In the genomic region with DNA sequence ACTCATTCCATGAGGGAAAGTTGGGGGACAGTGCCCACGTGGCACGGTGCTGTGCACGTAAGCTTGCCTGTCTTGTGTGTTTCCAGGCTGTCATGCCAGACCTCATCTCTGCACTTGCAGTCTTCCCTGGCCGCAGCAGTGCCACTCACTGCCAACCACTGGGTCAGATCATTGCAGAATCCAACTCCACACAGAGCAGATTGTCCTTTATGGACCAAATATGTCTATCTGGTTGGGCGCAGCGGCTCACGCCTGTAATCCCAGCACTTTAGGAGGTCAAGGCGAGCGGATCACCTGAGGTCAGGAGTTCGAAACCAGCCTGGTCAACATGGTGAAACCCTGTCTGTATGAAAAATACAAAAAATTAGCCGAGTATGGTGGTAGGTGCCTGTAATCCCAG, we compare ENCODE assay signal across 26 cellular contexts. TPM values are rescaled to one million over a fixed set of nuclear protein-coding genes. Genes with fewer than 3 reads are reported as not detected.
A peak's percentile ranks its signal among the peaks of the same experiment; 100 is the strongest.
DNase-seq lines count a peak whose midpoint lies in the region; ATAC-seq, FAIRE-seq and TF ChIP-seq lines count a peak whose summit lies in the region.
"Had no signal": no experiment of that assay in that cellular context is flagged by ENCODE, and none has a peak within 500 bp of the region (broad histone marks: within the 10 kb centered on the region; RNA-seq: fewer than 3 reads in every experiment).

No MANE protein-coding gene starts in this region.

- TF ChIP-seq CTCF in CD4-positive, alpha-beta T cell (IDR thresholded peaks at IDR 0.05) = no peak
- TF ChIP-seq CTCF in kidney (IDR thresholded peaks at IDR 0.05; ENCODE audit: borderline replicate concordance, extremely low read depth, insufficient read depth) (no peak), neural crest cell (conservative IDR thresholded peaks at IDR 0.05) (no peak), SK-N-SH (IDR thresholded peaks at IDR 0.05) (no peak)

- no peaks in the 10 kb centered on the region for H3K36me3 Mint-ChIP-seq in activated naive CD4-positive, alpha-beta T cell treated with anti-CD3 and anti-CD28 coated beads, Interleukin-2, amount 50 U/mL, for 24 hours
- H3K36me3 Mint-ChIP-seq in CD4-positive, alpha-beta T cell (ENCODE audit: low read depth) = peaks cover 5% of the 10 kb centered on the region
- H3K36me3 Mint-ChIP-seq in neural crest cell (ENCODE audit: low read depth) = no peaks in the 10 kb centered on the region
- H3K36me3 Mint-ChIP-seq: CD4-positive, CD25-positive, alpha-beta regulatory T cell had no signal

- no peak for ATAC-seq in CD4-positive, alpha-beta T cell (ENCODE audit: poor library complexity)
- no peak for ATAC-seq in HG03460 (IDR thresholded peaks at IDR 0.05; ENCODE audit: unreplicated experiment)
- ATAC-seq: GM12878 had no signal

- POLR2A ChIA-PET in CD4-positive, alpha-beta T cell (lab: Charles Lee) = no interaction called here
- POLR2A ChIA-PET in SK-N-SH (lab: Yijun Ruan, JAX) = no interaction called here

- H3K36me3 ChIP-seq in kidney (ENCODE audit: control insufficient read depth in 1 of 2, insufficient read depth in 2 of 2, low read length in 2 of 2) (no peaks in the 10 kb centered on the region), SK-N-SH (replicated peaks in 1 of 2; ENCODE audit: control insufficient read depth in 1 of 2, insufficient read depth in 2 of 2, low read length in 1 of 2) (no peaks in the 10 kb centered on the region)
- H3K36me3 ChIP-seq: BLaER1 had no signal

- no peaks in the 10 kb centered on the region for H3K9me3 Mint-ChIP-seq in activated naive CD4-positive, alpha-beta T cell treated with anti-CD3 and anti-CD28 coated beads, Interleukin-2, amount 50 U/mL, for 24 hours
- no peaks in the 10 kb centered on the region for H3K9me3 Mint-ChIP-seq in CD4-positive, alpha-beta T cell
- no peaks in the 10 kb centered on the region for H3K9me3 Mint-ChIP-seq in neural crest cell
- H3K9me3 Mint-ChIP-seq: CD4-positive, CD25-positive, alpha-beta regulatory T cell; CD8-positive, alpha-beta memory T cell had no signal

- no peak overlapping the region for H2AFZ ChIP-seq in SK-N-SH (ENCODE audit: low read depth)
- H2AFZ ChIP-seq: GM23248 had no signal

- H3K27me3 ChIP-seq in CD4-positive, alpha-beta T cell (ENCODE audit: control insufficient read depth, insufficient read depth, low read length) = no peaks in the 10 kb centered on the region
- peaks cover 9% of the 10 kb centered on the region; the same call in 1 of the 2 replicates for H3K27me3 ChIP-seq in SK-N-SH (ENCODE audit: insufficient read depth)
- H3K27me3 ChIP-seq: BLaER1 had no signal

- no peak overlapping the region for H3K4me3 ChIP-seq in kidney (ENCODE audit: low read length in 2 of 2)
- H3K4me3 ChIP-seq in SK-N-SH (ENCODE audit: low read depth in 2 of 2, low read length in 1 of 2) = no peak overlapping the region
- H3K4me3 ChIP-seq: BLaER1, GM12878, GM23248 had no signal

- no peaks in the 10 kb centered on the region for H3K79me2 ChIP-seq in SK-N-SH (ENCODE audit: insufficient read depth)

- no peaks in the 10 kb centered on the region for H3K9me3 ChIP-seq in CD4-positive, alpha-beta T cell (ENCODE audit: control insufficient read depth, low read length)
- H3K9me3 ChIP-seq in kidney (ENCODE audit: control insufficient read depth in 1 of 2, low read length in 2 of 2) (no peaks in the 10 kb centered on the region), SK-N-SH (no peaks in the 10 kb centered on the region)
- H3K9me3 ChIP-seq: BLaER1 had no signal

- H3F3A ChIP-seq in SK-N-SH (replicated peaks; ENCODE audit: insufficient read depth) = peaks cover 10% of the 10 kb centered on the region

- H3K27me3 Mint-ChIP-seq in activated naive CD4-positive, alpha-beta T cell treated with anti-CD3 and anti-CD28 coated beads, Interleukin-2, amount 50 U/mL, for 24 hours = no peaks in the 10 kb centered on the region
- H3K27me3 Mint-ChIP-seq in CD4-positive, alpha-beta T cell = no peaks in the 10 kb centered on the region
- peaks cover 43% of the 10 kb centered on the region for H3K27me3 Mint-ChIP-seq in neural crest cell (ENCODE audit: low read depth)
- H3K27me3 Mint-ChIP-seq: B cell had no signal

- peak overlapping the region; percentile 72 for H3K27ac Mint-ChIP-seq in activated naive CD4-positive, alpha-beta T cell treated with anti-CD3 and anti-CD28 coated beads, Interleukin-2, amount 50 U/mL, for 24 hours
- no peak overlapping the region for H3K27ac Mint-ChIP-seq in CD4-positive, alpha-beta T cell
- H3K27ac Mint-ChIP-seq in neural crest cell (ENCODE audit: unreplicated experiment) = no peak overlapping the region
- H3K27ac Mint-ChIP-seq: B cell had no signal

- no peak overlapping the region for H3K9ac ChIP-seq in kidney (ENCODE audit: low read length in 2 of 2)
- H3K9ac ChIP-seq in SK-N-SH = no peak overlapping the region
- H3K9ac ChIP-seq: BLaER1, GM23248 had no signal

- CTCF ChIA-PET in CD4-positive, alpha-beta T cell (lab: Charles Lee) = no interaction called here
- CTCF ChIA-PET in SK-N-SH (lab: Yijun Ruan, JAX) = interaction anchor here (0.7 to 1.7 kb wide), 3 partner anchors 140 to 169 kb away, joined by 3 to 5 read pairs (median 4); no protein-coding TSS in a partner anchor

- H3K4me2 ChIP-seq in SK-N-SH = no peak overlapping the region

- DNase-seq in activated naive CD4-positive, alpha-beta T cell treated with Interleukin-2 at 50 U/mL for 16 hours = no peak
- DNase-seq in CD4-positive, alpha-beta T cell = no peak
- peak; percentile 27 for DNase-seq in kidney
- no peak for DNase-seq in neural crest cell (ENCODE audit: low read depth, low spot score)
- no peak for DNase-seq in NCI-H69 (lab: John Stamatoyannopoulos, UW)
- no peak for DNase-seq in SK-N-SH
- DNase-seq: CD4-positive, CD25-positive, alpha-beta regulatory T cell; CD8-positive, alpha-beta memory T cell; DMS 273 treated with DMSO at 0.1 percent for 48 hours; DMS79; EL; GDM1; GM23248; H7; HCEC 1CT had no signal

- H3K4me1 Mint-ChIP-seq in activated naive CD4-positive, alpha-beta T cell treated with anti-CD3 and anti-CD28 coated beads, Interleukin-2, amount 50 U/mL, for 24 hours = peaks cover 9% of the 10 kb centered on the region
- peaks cover 8% of the 10 kb centered on the region for H3K4me1 Mint-ChIP-seq in CD4-positive, alpha-beta T cell (ENCODE audit: low read depth)
- H3K4me1 Mint-ChIP-seq in neural crest cell = peaks cover 8% of the 10 kb centered on the region

- no peak overlapping the region for H3K27ac ChIP-seq in CD4-positive, alpha-beta T cell (ENCODE audit: low read depth, low read length)
- H3K27ac ChIP-seq in kidney (ENCODE audit: low read depth in 2 of 2, low read length in 2 of 2) = no peak overlapping the region
- H3K27ac ChIP-seq in SK-N-SH (ENCODE audit: low read depth in 2 of 2, low read length in 1 of 2) = no peak overlapping the region
- H3K27ac ChIP-seq: 22Rv1, BLaER1, C4-2B, GM23248 had no signal

- WGBS in SK-N-SH (ENCODE audit: low lambda C conversion rate) = 76% methylated on average over 9 of the region's 11 CpGs

- no peaks in the 10 kb centered on the region for H3K9me2 ChIP-seq in SK-N-SH

- TF ChIP-seq RAD21 in SK-N-SH (IDR thresholded peaks at IDR 0.05; ENCODE audit: low read length) = no peak

- intact Hi-C loops in CD4-positive, alpha-beta T cell (cut with DNase I, micrococcal nuclease) = loop anchor here (5.0 to 10.0 kb wide), 2 partner anchors 106 to 981 kb away; a partner anchor contains a TSS
- intact Hi-C loops in kidney (cut with DNase I) = no loop called here

- no peak for FAIRE-seq in kidney (lab: Jason Lieb, UNC)
- FAIRE-seq: A204.1, D721Med, GM12878, GM19239, H1 had no signal

- TF ChIP-seq EP300 in SK-N-SH (IDR thresholded peaks at IDR 0.05; ENCODE audit: borderline replicate concordance in 1 of 2, low read depth in 1 of 2, low read length in 1 of 2) = no peak

- H3K4me1 ChIP-seq in kidney (ENCODE audit: control insufficient read depth in 1 of 2, insufficient read depth in 1 of 2, low read depth in 1 of 2, low read length in 2 of 2) (peaks cover 25 to 26% of the 10 kb centered on the region in 2 donors), SK-N-SH (ENCODE audit: control insufficient read depth in 1 of 2, insufficient read depth in 2 of 2, low read depth in 1 of 2, low read length in 1 of 2) (peaks cover 0 to 19% of the 10 kb centered on the region in 2 experiments; a peak in 1 of 4 replicates)

- H3K4me3 Mint-ChIP-seq in activated naive CD4-positive, alpha-beta T cell treated with anti-CD3 and anti-CD28 coated beads, Interleukin-2, amount 50 U/mL, for 24 hours = no peak overlapping the region
- peak overlapping the region; percentile 64 for H3K4me3 Mint-ChIP-seq in CD4-positive, alpha-beta T cell
- peak overlapping the region; percentile 72 for H3K4me3 Mint-ChIP-seq in neural crest cell
- H3K4me3 Mint-ChIP-seq: B cell had no signal

- H4K20me1 ChIP-seq in SK-N-SH (ENCODE audit: insufficient read depth) = no peaks in the 10 kb centered on the region
- H4K20me1 ChIP-seq: BLaER1 had no signal

TF ChIP-seq in SK-N-SH, 30 proteins besides CTCF, POLR2A, EP300 and RAD21:
- TF ChIP-seq NRF1 (IDR thresholded peaks at IDR 0.05; ENCODE audit: low read depth, low read length) (no peak), CHD2 (IDR thresholded peaks at IDR 0.05; ENCODE audit: low read length, partially characterized antibody) (no peak), FOSL2 (IDR thresholded peaks at IDR 0.05; ENCODE audit: borderline replicate concordance, low read depth) (no peak)

RNA-seq across cellular contexts. Expression of a gene that starts 4.4 kb away (rescaled TPM):
- total RNA-seq in CD4-positive, alpha-beta T cell = 1 to 10 TPM; 9.1 to 9.3 TPM
- 36.8 TPM for total RNA-seq in kidney
- polyA plus RNA-seq in kidney (ENCODE audit: insufficient read depth, low read depth, low replicate concordance) = 15.8 TPM
- 15.6 and 18.1 TPM in 2 replicates for total RNA-seq in neural crest cell
- polyA plus RNA-seq in SK-N-SH (2012; rRNA removed) = 4.5 TPM in 2 replicates
- polyA plus RNA-seq in SK-N-SH (2012; cell fraction: cytosol; rRNA removed) = 4.1 and 4.4 TPM in 2 replicates
- 5.8 and 6.8 TPM in 2 replicates for polyA plus RNA-seq in SK-N-SH (2012; cell fraction: nucleus; rRNA removed)
